In the genomic region with DNA sequence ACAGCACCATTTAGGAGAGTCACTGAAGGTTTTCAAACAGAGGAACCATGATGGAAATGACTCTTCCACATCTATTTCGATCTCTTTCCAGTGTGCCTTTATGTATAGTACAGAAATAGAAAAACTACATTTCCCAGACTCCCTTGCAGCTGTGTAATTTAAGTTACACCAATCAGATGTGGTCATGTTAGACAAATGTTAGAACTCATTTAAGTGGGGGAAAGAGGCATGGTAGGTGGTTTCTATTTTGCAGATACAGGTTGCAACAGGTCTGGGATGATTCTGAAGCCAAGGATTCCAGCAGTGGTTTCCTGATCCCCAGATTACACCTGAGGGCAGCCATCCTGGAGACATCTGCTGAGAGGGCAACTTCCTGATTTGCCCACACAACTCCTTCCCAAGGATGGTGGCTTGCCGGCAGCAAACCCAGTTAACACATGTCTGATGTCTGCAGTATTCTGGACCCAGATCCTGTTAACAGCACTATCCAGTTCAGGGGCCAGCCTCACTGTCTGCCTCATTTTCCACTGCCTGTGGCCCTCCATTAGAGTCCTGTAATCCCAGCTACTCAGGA, we compare ENCODE assay signal across 10 cellular contexts. TPM values are rescaled to one million over a fixed set of nuclear protein-coding genes. Genes with fewer than 3 reads are reported as not detected.
DNase-seq lines count a peak whose midpoint lies in the region; ATAC-seq and TF ChIP-seq lines count a peak whose summit lies in the region.
"Had no signal": no experiment of that assay in that cellular context is flagged by ENCODE, and none has a peak within 500 bp of the region (broad histone marks: within the 10 kb centered on the region; RNA-seq: fewer than 3 reads in every experiment).

No MANE protein-coding gene starts in this region.

- no peak for TF ChIP-seq CTCF in OCI-LY7 (conservative IDR thresholded peaks at IDR 0.05; ENCODE audit: low read length)

- peak; percentile 25 for DNase-seq in OCI-LY7 (ENCODE audit: low spot score)
- no peak for DNase-seq in sciatic nerve (ENCODE audit: low spot score)
- DNase-seq in effector memory CD4-positive, alpha-beta T cell, result no peak
- DNase-seq in NOMO-1 (lab: John Stamatoyannopoulos, UW; ENCODE audit: unreplicated experiment in 2 of 2), result no peak
- no peak for DNase-seq in activated CD4-positive, alpha-beta memory T cell treated with anti-CD3 and anti-CD28 coated beads for 36 hours
- DNase-seq: activated CD8-positive, alpha-beta memory T cell treated with anti-CD3 and anti-CD28 coated beads, Interleukin-2, amount 50 U/mL, for 48 hours; NCI-H774; pancreas had no signal

- H2AFZ ChIP-seq in OCI-LY7 (ENCODE audit: low read length), result peak overlapping the region; percentile 91; the same call in 1 of the 2 replicates

- H3K9me2 ChIP-seq in OCI-LY7 (ENCODE audit: insufficient read depth, low read length), result no peaks in the 10 kb centered on the region

- H3K36me3 Mint-ChIP-seq in activated CD4-positive, alpha-beta memory T cell treated with anti-CD3 and anti-CD28 coated beads for 36 hours, result no peaks in the 10 kb centered on the region

- H3K27me3 ChIP-seq in esophagus (ENCODE audit: control insufficient read depth in 1 of 2, insufficient read depth in 2 of 2, low read length in 2 of 2), result peaks cover 0 to 3% of the 10 kb centered on the region in 2 donors
- H3K27me3 ChIP-seq in effector memory CD4-positive, alpha-beta T cell (replicated peaks; ENCODE audit: control insufficient read depth, insufficient read depth, low read length, poor library complexity, severe bottlenecking), result no peaks in the 10 kb centered on the region

- no peak overlapping the region for H3K4me3 Mint-ChIP-seq in activated CD4-positive, alpha-beta memory T cell treated with anti-CD3 and anti-CD28 coated beads for 36 hours

- H4K20me1 ChIP-seq in OCI-LY7 (ENCODE audit: insufficient read depth, low read length), result no peaks in the 10 kb centered on the region

- ATAC-seq in GM21360 (IDR thresholded peaks at IDR 0.05; ENCODE audit: unreplicated experiment) (peak; percentile 57), sciatic nerve (peak; percentile 20)

- 41 to 62% methylated on average over 2 of the region's 2 CpGs for WGBS in esophagus, 2 donors

- intact Hi-C loops in OCI-LY7 (cut with micrococcal nuclease; ENCODE audit: unreplicated experiment) (no loop called here), sciatic nerve (cut with DNase I) (no loop called here)
- intact Hi-C loops in activated CD4-positive, alpha-beta memory T cell treated with anti-CD3 and anti-CD28 coated beads for 36 hours (cut with micrococcal nuclease), result no loop called here

- H3K79me2 ChIP-seq in OCI-LY7 (ENCODE audit: insufficient read depth, low read depth, low read length), result no peaks in the 10 kb centered on the region

- no peak overlapping the region for H3K27ac Mint-ChIP-seq in activated CD4-positive, alpha-beta memory T cell treated with anti-CD3 and anti-CD28 coated beads for 36 hours

- no TSS peak for BruUV-seq in OCI-LY7 (replicated peaks; lab: Mats Ljungman, UMichigan)

- H3K4me3 ChIP-seq in OCI-LY7 (ENCODE audit: low read depth, low read length, poor library complexity, severe bottlenecking) (no peak overlapping the region), esophagus (ENCODE audit: low read depth in 1 of 2, low read length in 2 of 2) (no peak overlapping the region)
- no peak overlapping the region for H3K4me3 ChIP-seq in effector memory CD4-positive, alpha-beta T cell (ENCODE audit: insufficient read depth, low read depth, low read length, poor library complexity, severe bottlenecking)
- H3K4me3 ChIP-seq: pancreas had no signal

- no peaks in the 10 kb centered on the region for H3K9me3 Mint-ChIP-seq in activated CD4-positive, alpha-beta memory T cell treated with anti-CD3 and anti-CD28 coated beads for 36 hours

- H3K4me2 ChIP-seq in OCI-LY7 (ENCODE audit: low read length), result no peak overlapping the region

- H3K27me3 Mint-ChIP-seq in activated CD4-positive, alpha-beta memory T cell treated with anti-CD3 and anti-CD28 coated beads for 36 hours, result no peaks in the 10 kb centered on the region

- H3K36me3 ChIP-seq in OCI-LY7 (ENCODE audit: insufficient read depth, low read length), result no peaks in the 10 kb centered on the region
- H3K36me3 ChIP-seq in esophagus (ENCODE audit: control insufficient read depth in 2 of 2, insufficient read depth in 2 of 2, low read length in 1 of 2), result no peaks in the 10 kb centered on the region
- H3K36me3 ChIP-seq in effector memory CD4-positive, alpha-beta T cell (ENCODE audit: control insufficient read depth, insufficient read depth, low read length), result no peaks in the 10 kb centered on the region
- H3K36me3 ChIP-seq: pancreas had no signal

- CTCF ChIA-PET in OCI-LY7 (lab: Charles Lee; ENCODE audit: unreplicated experiment), result no interaction called here
- CTCF ChIA-PET in activated CD4-positive, alpha-beta memory T cell treated with anti-CD3 and anti-CD28 coated beads for 36 hours (lab: Charles Lee), result no interaction called here

- H3K9me3 ChIP-seq in OCI-LY7 (ENCODE audit: low read length), result no peaks in the 10 kb centered on the region
- no peaks in the 10 kb centered on the region for H3K9me3 ChIP-seq in esophagus (ENCODE audit: control insufficient read depth in 2 of 2, insufficient read depth in 1 of 2, low read depth in 1 of 2, low read length in 1 of 2)
- H3K9me3 ChIP-seq in effector memory CD4-positive, alpha-beta T cell (ENCODE audit: control insufficient read depth, low read length), result no peaks in the 10 kb centered on the region
- H3K9me3 ChIP-seq: pancreas had no signal

- H3K4me1 ChIP-seq in OCI-LY7 (ENCODE audit: insufficient read depth, low read length, poor library complexity, severe bottlenecking) (no peaks in the 10 kb centered on the region), esophagus (ENCODE audit: control insufficient read depth in 2 of 2, insufficient read depth in 2 of 2, low read length in 1 of 2) (peaks cover 6 to 8% of the 10 kb centered on the region in 2 donors)
- H3K4me1 ChIP-seq in effector memory CD4-positive, alpha-beta T cell (ENCODE audit: control insufficient read depth, insufficient read depth, low read length, poor library complexity, severe bottlenecking), result no peaks in the 10 kb centered on the region
- H3K4me1 ChIP-seq: pancreas had no signal

- POLR2A ChIA-PET in OCI-LY7 (lab: Charles Lee), result interaction anchor here (0.6 kb wide), 1 partner anchor 28 kb away, joined by 3 read pairs; no protein-coding TSS in a partner anchor
- POLR2A ChIA-PET in activated CD4-positive, alpha-beta memory T cell treated with anti-CD3 and anti-CD28 coated beads for 36 hours (lab: Charles Lee), result no interaction called here

- H3K4me1 Mint-ChIP-seq in activated CD4-positive, alpha-beta memory T cell treated with anti-CD3 and anti-CD28 coated beads for 36 hours (ENCODE audit: low read depth), result no peaks in the 10 kb centered on the region

- H3K27ac ChIP-seq in OCI-LY7 (ENCODE audit: low read depth, low read length, poor library complexity, severe bottlenecking) (no peak overlapping the region), esophagus (ENCODE audit: low read depth in 2 of 2, low read length in 1 of 2) (peak overlapping the region; percentile 74 to 77)
- no peak overlapping the region for H3K27ac ChIP-seq in effector memory CD4-positive, alpha-beta T cell (ENCODE audit: insufficient read depth, low read length, poor library complexity, severe bottlenecking)
- H3K27ac ChIP-seq: pancreas had no signal

RNA-seq across cellular contexts. Expression of a gene that starts 38.7 kb away (rescaled TPM):
- total RNA-seq in OCI-LY7 (2014; rRNA removed; shearing (Covaris generic)), result 22.6 and 24.5 TPM in 2 replicates
- total RNA-seq in OCI-LY7 (2022) (32.2 and 35.1 TPM in 2 replicates), sciatic nerve (18.7 TPM)
- polyA plus RNA-seq in esophagus, result 1 to 10 TPM; 1.9 to 2.6 TPM
- total RNA-seq in activated CD4-positive, alpha-beta memory T cell treated with anti-CD3 and anti-CD28 coated beads for 36 hours, result 10 to 100 TPM; 39.8 to 41.3 TPM

Comparison
In these comparisons a context has a peak if more than half of its experiments do, and no peak if none do; other contexts are left out.
1. H3K27ac ChIP-seq: peak in esophagus (2 of 2); none in OCI-LY7 (single experiment) and effector memory CD4-positive, alpha-beta T cell (single experiment).